In genomic region chr1:230641346-230641745, GRCh38 we compare ENCODE assay signal across 9 cellular contexts. TPM values are rescaled to one million over a fixed set of nuclear protein-coding genes. Genes with fewer than 3 reads are reported as not detected.
DNase-seq lines count a peak whose midpoint lies in the region; ATAC-seq and TF ChIP-seq lines count a peak whose summit lies in the region.
"Had no signal": no experiment of that assay in that cellular context is flagged by ENCODE, and none has a peak within 500 bp of the region (broad histone marks: within the 10 kb centered on the region; RNA-seq: fewer than 3 reads in every experiment).

No MANE protein-coding gene starts in this region.

- H3K4me3 ChIP-seq in NB4 (ENCODE audit: low read depth, low read length) (peak overlapping the region; percentile 55), cardiac fibroblast (replicated peaks in 1 of 2; ENCODE audit: low read depth in 2 of 2, low read length in 2 of 2) (no peak overlapping the region), heart right ventricle (no peak overlapping the region)

- peaks cover 0 to 7% (median 0%) of the 10 kb centered on the region in 9 donors for H3K36me3 ChIP-seq in heart right ventricle

- H3K27ac ChIP-seq in heart right ventricle: no peak overlapping the region

- H3K27me3 ChIP-seq in heart right ventricle: peaks cover 0 to 19% (median 3%) of the 10 kb centered on the region in 7 donors

- H3K9me3 ChIP-seq in heart right ventricle: no peaks in the 10 kb centered on the region

- H3K4me3 Mint-ChIP-seq in nephron progenitor cell: peak overlapping the region; percentile 88

- no peak for TF ChIP-seq POLR2A in NB4 (IDR thresholded peaks at IDR 0.05; ENCODE audit: extremely low read depth, insufficient read length)

- peaks cover 41% of the 10 kb centered on the region for H3K4me1 Mint-ChIP-seq in nephron progenitor cell

- no peak for ATAC-seq in GM18858 (IDR thresholded peaks at IDR 0.05; ENCODE audit: unreplicated experiment)
- no peak for ATAC-seq in heart right ventricle

- DNase-seq in EL (peak; percentile 49), NB4 (ENCODE audit: low read depth) (peak; percentile 25), cardiac fibroblast (ENCODE audit: low read depth in 2 of 2) (peak; percentile 18 to 34), nephron progenitor cell (no peak), SW 1271 (lab: John Stamatoyannopoulos, UW) (no peak), heart right ventricle (no peak), NCI-H524 (lab: John Stamatoyannopoulos, UW) (no peak)
- DNase-seq: NCI-H187 treated with DMSO at 0.1 percent for 48 hours had no signal

- H3K36me3 Mint-ChIP-seq in nephron progenitor cell (ENCODE audit: low read depth): no peaks in the 10 kb centered on the region

- H3K27me3 Mint-ChIP-seq in nephron progenitor cell (ENCODE audit: low read depth, poor library complexity): peaks cover 43% of the 10 kb centered on the region

- no peak for TF ChIP-seq CTCF in NB4 (IDR thresholded peaks at IDR 0.05; ENCODE audit: low read depth, low read length)
- TF ChIP-seq CTCF in cardiac fibroblast (IDR thresholded peaks at IDR 0.05; ENCODE audit: low read depth, low read length): no peak
- TF ChIP-seq CTCF in nephron progenitor cell (IDR thresholded peaks at IDR 0.05): no peak
- no peak for TF ChIP-seq CTCF in heart right ventricle (IDR thresholded peaks at IDR 0.05)

- H3K4me1 ChIP-seq in heart right ventricle: peaks cover 9 to 45% (median 29%) of the 10 kb centered on the region in 9 donors

- 73 to 82% methylated on average over 6 of the region's 6 CpGs for WGBS in heart right ventricle, 2 donors

- no peak overlapping the region for H3K27ac Mint-ChIP-seq in nephron progenitor cell

- intact Hi-C loops in heart right ventricle (cut with DNase I): loop anchor here in 3 of 10 donors (5.0 kb wide), 1 partner anchor 131 kb away; no protein-coding TSS in a partner anchor

- H3K9me3 Mint-ChIP-seq in nephron progenitor cell: no peaks in the 10 kb centered on the region

RNA-seq across cellular contexts. Expression of gene COG2, which starts 0.9 kb away (rescaled TPM):
- total RNA-seq in heart right ventricle: 10 to 100 TPM; 20.1 to 36.5 (median 24.7) TPM
- 10 to 100 TPM in 1 of 2 donors, 1 to 10 TPM in 1; 7.5 to 10.6 TPM for polyA plus RNA-seq in heart right ventricle

Comparison
In these comparisons a context has a peak if more than half of its experiments do, and no peak if none do; other contexts are left out.
1. DNase-seq: peak in EL (single experiment), NB4 (single experiment) and cardiac fibroblast (2 of 2); none in nephron progenitor cell (single experiment), SW 1271 (0 of 2), heart right ventricle (0 of 2) and NCI-H524 (0 of 2).